ENCODE assay signal across 8 cellular contexts in genomic region chr22:28955817-28956216, GRCh38.
DNase-seq lines count a peak whose midpoint lies in the region; ATAC-seq, FAIRE-seq and TF ChIP-seq lines count a peak whose summit lies in the region.

No MANE protein-coding gene starts in this region.

- peak; percentile 61 to 65; a peak in 3 of 4 replicates for TF ChIP-seq EP300 in GM12878 (IDR thresholded peaks at IDR 0.05; ENCODE audit: borderline replicate concordance in 1 of 2, control insufficient read depth in 1 of 2, low read depth in 2 of 2, low read length in 2 of 2)

- FAIRE-seq in GM12878 (lab: Jason Lieb, UNC): peak; percentile 59

- H3K4me2 ChIP-seq in GM12878 (ENCODE audit: control insufficient read depth, insufficient read depth): no peak overlapping the region
- no peak overlapping the region for H3K4me2 ChIP-seq in Karpas-422 (ENCODE audit: low read depth, low read length, poor library complexity, severe bottlenecking)

- RAD21 ChIA-PET in GM12878 (lab: Charles Lee; ENCODE audit: unreplicated experiment): interaction anchor here (0.7 to 2.6 kb wide), 5 partner anchors 20 to 76 kb away, joined by 3 to 12 read pairs (median 4); no protein-coding TSS in a partner anchor

- H2AFZ ChIP-seq in GM12878 (ENCODE audit: control insufficient read depth, low read depth, low read length) (no peak overlapping the region), Karpas-422 (ENCODE audit: low read length) (no peak overlapping the region)

- no TSS peak for BruUV-seq in GM12878 (replicated peaks; lab: Mats Ljungman, UMichigan)

- SMC1A ChIA-PET in GM12878 (lab: Charles Lee; ENCODE audit: uncharacterized antibody, unreplicated experiment): interaction anchor here (1.2 to 3.8 kb wide), 7 partner anchors 10 to 75 kb away, joined by 3 to 9 read pairs (median 6); no protein-coding TSS in a partner anchor

- H3K9me3 ChIP-seq in GM12878 (replicated peaks; ENCODE audit: control insufficient read depth, insufficient read depth, low read length): no peaks in the 10 kb centered on the region; the same call in 2 of the 3 replicates
- H3K9me3 ChIP-seq in Karpas-422 (ENCODE audit: low read length): no peaks in the 10 kb centered on the region

- in situ Hi-C loops in GM12878 (cut with MboI): no loop called here

- peaks cover 0 to 2% of the 10 kb centered on the region in 2 experiments; a peak in 1 of 4 replicates for H3K27me3 ChIP-seq in GM12878 (replicated peaks in 1 of 2; ENCODE audit: control insufficient read depth in 2 of 2, insufficient read depth in 2 of 2, low read length in 1 of 2)
- no peaks in the 10 kb centered on the region for H3K27me3 ChIP-seq in Karpas-422 (ENCODE audit: low read length)

- 3% methylated on average over 5 of the region's 5 CpGs for WGBS in GM12878 (ENCODE audit: insufficient coverage, insufficient replicate concordance, low lambda C conversion rate, missing lambda C conversion rate)

- TF ChIP-seq POLR2A in GM12878 (IDR thresholded peaks at IDR 0.05; ENCODE audit: low read depth, low read length): no peak

- no peaks in the 10 kb centered on the region for H4K20me1 ChIP-seq in GM12878 (ENCODE audit: control insufficient read depth, insufficient read depth)
- no peaks in the 10 kb centered on the region for H4K20me1 ChIP-seq in Karpas-422 (ENCODE audit: insufficient read depth, low read depth, low read length)

- CTCF ChIA-PET in GM12878 (lab: Yijun Ruan, JAX): interaction anchor here (1.0 kb wide), 2 partner anchors 19 to 23 kb away, joined by 3 to 4 read pairs; no protein-coding TSS in a partner anchor

- H3K36me3 ChIP-seq in GM12878 (ENCODE audit: control insufficient read depth in 2 of 2, insufficient read depth in 2 of 2, low read length in 1 of 2) (no peaks in the 10 kb centered on the region), Karpas-422 (ENCODE audit: insufficient read depth, low read length) (no peaks in the 10 kb centered on the region)

- peak; percentile 53 for DNase-seq in T-helper 9 cell
- peak; percentile 60 for DNase-seq in GM12878 (ENCODE audit: low read depth, low spot score)
- peak; percentile 53 to 71 for DNase-seq in stimulated activated CD8-positive, alpha-beta memory T cell treated with anti-CD3 and anti-CD28 coated beads, Interleukin-2, amount 100 ng/mL, for 48 hours (ENCODE audit: low read depth in 2 of 2)
- DNase-seq in ecto neural progenitor cell (ENCODE audit: low spot score): no peak
- DNase-seq in Karpas-422: no peak
- no peak for DNase-seq in inferior parietal cortex (ENCODE audit: extremely low spot score)

- POLR2A ChIA-PET in GM12878 (lab: Charles Lee): interaction anchor here (0.6 to 1.5 kb wide), 4 partner anchors 20 to 67 kb away, joined by 3 to 6 read pairs (median 3); no protein-coding TSS in a partner anchor

- peaks cover 18% of the 10 kb centered on the region for H3K4me1 ChIP-seq in GM12878 (ENCODE audit: control insufficient read depth, insufficient read depth, low read length)
- H3K4me1 ChIP-seq in Karpas-422 (ENCODE audit: low read length): no peaks in the 10 kb centered on the region

- ATAC-seq in GM19467 (IDR thresholded peaks at IDR 0.05; ENCODE audit: unreplicated experiment) (peak; percentile 56), GM12878 (peak; percentile 84), GM21390 (IDR thresholded peaks at IDR 0.05; ENCODE audit: unreplicated experiment) (no peak)

- TF ChIP-seq RAD21 in GM12878 (IDR thresholded peaks at IDR 0.05; ENCODE audit: insufficient read depth, low read depth, low read length): no peak

- H3K4me3 ChIP-seq in GM12878 (no peak overlapping the region), Karpas-422 (ENCODE audit: low read length) (no peak overlapping the region)

- H3K79me2 ChIP-seq in GM12878 (ENCODE audit: control insufficient read depth, insufficient read depth, low read length) (no peaks in the 10 kb centered on the region), Karpas-422 (ENCODE audit: low read length) (no peaks in the 10 kb centered on the region)

- H3K9me2 ChIP-seq in Karpas-422 (replicated peaks; ENCODE audit: insufficient read depth, low read length): no peaks in the 10 kb centered on the region

- intact Hi-C loops in GM12878 (cut with micrococcal nuclease; ENCODE audit: unreplicated experiment): loop anchor here (5.0 kb wide), 1 partner anchor 69 kb away; no protein-coding TSS in a partner anchor

- no peak for TF ChIP-seq CTCF in GM12878 (IDR thresholded peaks at IDR 0.05 in 2 of 3, conservative IDR thresholded peaks at IDR 0.05 in 1 of 3; ENCODE audit: control insufficient read depth in 2 of 3, extremely low read depth in 1 of 3, insufficient read depth in 1 of 3, low read depth in 3 of 3, low read length in 3 of 3)

- H3K9ac ChIP-seq in GM12878 (ENCODE audit: control insufficient read depth, insufficient read depth, low read length) (no peak overlapping the region), Karpas-422 (ENCODE audit: low read length) (no peak overlapping the region)

- H3K27ac ChIP-seq in GM12878 (ENCODE audit: control insufficient read depth, insufficient read depth) (no peak overlapping the region), Karpas-422 (ENCODE audit: low read length) (no peak overlapping the region)

TF ChIP-seq in GM12878, 131 proteins besides CTCF, POLR2A, EP300 and RAD21 (continues in another document):
- TF ChIP-seq RELB (IDR thresholded peaks at IDR 0.05; ENCODE audit: low read depth): peak; percentile 67
- no peak for TF ChIP-seq MYB (IDR thresholded peaks at IDR 0.05; ENCODE audit: borderline replicate concordance, low read depth, low read length)
- no peak for TF ChIP-seq PBX3 (IDR thresholded peaks at IDR 0.05; ENCODE audit: insufficient replicate concordance, low read depth, low read length)
- TF ChIP-seq BHLHE40 (IDR thresholded peaks at IDR 0.05; ENCODE audit: borderline replicate concordance in 1 of 2, low read depth in 2 of 2, low read length in 1 of 2): peak; percentile 60 to 78
- TF ChIP-seq MYC (IDR thresholded peaks at IDR 0.05; ENCODE audit: insufficient read depth, insufficient read length, insufficient replicate concordance, low read length, severe bottlenecking): no peak
- TF ChIP-seq ATF7 (IDR thresholded peaks at IDR 0.05; ENCODE audit: low read depth): peak; percentile 60
- TF ChIP-seq ATF3 (IDR thresholded peaks at IDR 0.05; ENCODE audit: borderline replicate concordance, extremely low read depth, low read depth, low read length): no peak
- TF ChIP-seq ZZZ3 (IDR thresholded peaks at IDR 0.05; ENCODE audit: control insufficient read depth, insufficient read length, low read depth): no peak
- no peak for TF ChIP-seq E4F1 (IDR thresholded peaks at IDR 0.05; ENCODE audit: borderline replicate concordance, partially characterized antibody)
- TF ChIP-seq TCF7 (IDR thresholded peaks at IDR 0.05; ENCODE audit: borderline replicate concordance): peak; percentile 83
- TF ChIP-seq EED (IDR thresholded peaks at IDR 0.05; ENCODE audit: low read depth): peak; percentile 91
- TF ChIP-seq CHD2 (IDR thresholded peaks at IDR 0.05; ENCODE audit: borderline replicate concordance, low read depth, low read length): no peak
- no peak for TF ChIP-seq SMARCA5 (IDR thresholded peaks at IDR 0.05)

Comparison
In these comparisons a context has a peak if more than half of its experiments do, and no peak if none do; other contexts are left out.
1. DNase-seq: peak in T-helper 9 cell (single experiment), GM12878 (single experiment) and stimulated activated CD8-positive, alpha-beta memory T cell treated with anti-CD3 and anti-CD28 coated beads, Interleukin-2, amount 100 ng/mL, for 48 hours (2 of 2); none in ecto neural progenitor cell (single experiment), Karpas-422 (single experiment) and inferior parietal cortex (single experiment).